Comparison of ENCODE assay signal across 24 cellular contexts in genomic region chr11:65211293-65212105, GRCh38. TPM values are rescaled to one million over a fixed set of nuclear protein-coding genes. Genes with fewer than 3 reads are reported as not detected.
DNase-seq lines count a peak whose midpoint lies in the region; ATAC-seq, FAIRE-seq and TF ChIP-seq lines count a peak whose summit lies in the region.
"Had no signal": no experiment of that assay in that cellular context is flagged by ENCODE, and none has a peak within 500 bp of the region (broad histone marks: within the 10 kb centered on the region; RNA-seq: fewer than 3 reads in every experiment).

No MANE protein-coding gene starts in this region.

- POLR2A ChIA-PET in GM12878 (lab: Charles Lee), result interaction anchor here (0.6 to 0.7 kb wide), 2 partner anchors 517 to 561 kb away, joined by 3 read pairs; no protein-coding TSS in a partner anchor

- WGBS in GM12878 (ENCODE audit: insufficient coverage, insufficient replicate concordance, low lambda C conversion rate, missing lambda C conversion rate), result 89% methylated on average over 28 of the region's 29 CpGs
- WGBS in right lobe of liver (ENCODE audit: insufficient coverage, low coverage, low lambda C conversion rate, missing lambda C conversion rate), result 94% methylated on average over 3 of the region's 29 CpGs

- SMC1A ChIA-PET in GM12878 (lab: Charles Lee; ENCODE audit: uncharacterized antibody, unreplicated experiment), result no interaction called here

- CTCF ChIA-PET in GM12878 (lab: Yijun Ruan, JAX), result interaction anchor here (1.2 kb wide), 1 partner anchor 15 kb away, joined by 4 read pairs; no protein-coding TSS in a partner anchor

- H3K9me3 ChIP-seq in BLaER1 (no peaks in the 10 kb centered on the region), HUES48 (ENCODE audit: control insufficient read depth, insufficient read depth, low read length) (no peaks in the 10 kb centered on the region), GM12878 (replicated peaks; ENCODE audit: control insufficient read depth, insufficient read depth, low read length) (no peaks in the 10 kb centered on the region), right lobe of liver (no peaks in the 10 kb centered on the region)
- H3K9me3 ChIP-seq: colonic mucosa, gastrocnemius medialis had no signal

- no peak overlapping the region; the same call in 1 of the 2 replicates for H3K9ac ChIP-seq in BLaER1
- H3K9ac ChIP-seq in HUES48 (ENCODE audit: low read depth, low read length), result no peak overlapping the region
- no peak overlapping the region for H3K9ac ChIP-seq in GM12878 (ENCODE audit: control insufficient read depth, insufficient read depth, low read length)

- TSS peak; percentile 80 for BruUV-seq in GM12878 (replicated peaks; lab: Mats Ljungman, UMichigan)

- in situ Hi-C loops in GM12878 (cut with MboI), result no loop called here

- H4K20me1 ChIP-seq in BLaER1 (no peaks in the 10 kb centered on the region), GM12878 (ENCODE audit: control insufficient read depth, insufficient read depth) (no peaks in the 10 kb centered on the region)

- ATAC-seq in GM12878 (no peak), right lobe of liver (peak; percentile 7 to 19 (median 16)), GM21825 (IDR thresholded peaks at IDR 0.05; ENCODE audit: unreplicated experiment) (no peak), HG03457 (IDR thresholded peaks at IDR 0.05; ENCODE audit: unreplicated experiment) (no peak)
- ATAC-seq: gastrocnemius medialis had no signal

- no peak for FAIRE-seq in GM12878 (lab: Jason Lieb, UNC)
- FAIRE-seq: astrocyte, urothelium cell line had no signal

- H2AFZ ChIP-seq in GM12878 (ENCODE audit: control insufficient read depth, low read depth, low read length), result no peak overlapping the region

- H3K4me1 ChIP-seq in BLaER1 (peaks cover 59% of the 10 kb centered on the region), HUES48 (ENCODE audit: control insufficient read depth, insufficient read depth, low read length) (peaks cover 24% of the 10 kb centered on the region), GM12878 (ENCODE audit: control insufficient read depth, insufficient read depth, low read length) (peaks cover 7% of the 10 kb centered on the region), right lobe of liver (peaks cover 0 to 33% (median 10%) of the 10 kb centered on the region in 4 donors)
- H3K4me1 ChIP-seq: gastrocnemius medialis had no signal

- H3K27me3 ChIP-seq in BLaER1 (no peaks in the 10 kb centered on the region), HUES48 (ENCODE audit: control insufficient read depth, insufficient read depth, low read length) (no peaks in the 10 kb centered on the region), GM12878 (replicated peaks in 1 of 2; ENCODE audit: control insufficient read depth in 2 of 2, insufficient read depth in 2 of 2, low read length in 1 of 2) (no peaks in the 10 kb centered on the region), right lobe of liver (no peaks in the 10 kb centered on the region)
- H3K27me3 ChIP-seq: colonic mucosa, gastrocnemius medialis had no signal

- no peak for TF ChIP-seq RAD21 in GM12878 (IDR thresholded peaks at IDR 0.05; ENCODE audit: insufficient read depth, low read depth, low read length)

- H3K36me3 ChIP-seq in BLaER1 (peaks cover 58% of the 10 kb centered on the region), HUES48 (ENCODE audit: control insufficient read depth, insufficient read depth, low read length) (peaks cover 54% of the 10 kb centered on the region), GM12878 (ENCODE audit: control insufficient read depth in 2 of 2, insufficient read depth in 2 of 2, low read length in 1 of 2) (peaks cover 0 to 11% of the 10 kb centered on the region in 2 experiments; a peak in 2 of 4 replicates), right lobe of liver (peaks cover 0 to 18% (median 11%) of the 10 kb centered on the region in 4 donors)

- H3K27ac ChIP-seq in BLaER1 (peak overlapping the region; percentile 42), HUES48 (ENCODE audit: low read depth, low read length) (peak overlapping the region; percentile 20), GM12878 (ENCODE audit: control insufficient read depth, insufficient read depth) (no peak overlapping the region), right lobe of liver (peak overlapping the region in 1 of 3 donors; percentile 37)
- H3K27ac ChIP-seq: colonic mucosa, gastrocnemius medialis, SK-N-MC had no signal

- no peak for DNase-seq in GM12878 (ENCODE audit: low read depth, low spot score)
- peak in 1 of 3 donors; percentile 46 for DNase-seq in right lobe of liver
- no peak for DNase-seq in NCI-H82 (lab: John Stamatoyannopoulos, UW)
- DNase-seq in kidney glomerular epithelial cell (lab: John Stamatoyannopoulos, UW), result no peak
- DNase-seq: activated CD4-positive, alpha-beta T cell treated with anti-CD3 and anti-CD28 coated beads for 4 hours; activated naive CD4-positive, alpha-beta T cell treated with anti-CD3 and anti-CD28 coated beads for 36 hours; activated T-cell treated with anti-CD3 and anti-CD28 coated beads for 4 hours; CD8-positive, alpha-beta memory T cell; colonic mucosa; gastrocnemius medialis; MV-4-11; NCI-H2029 treated with DMSO at 0.1 percent for 48 hours; NCI-H510A treated with DMSO at 0.1 percent for 48 hours; OCI-M1; T-helper 9 cell had no signal

- H3K4me2 ChIP-seq in BLaER1, result peak overlapping the region; percentile 88
- H3K4me2 ChIP-seq in GM12878 (ENCODE audit: control insufficient read depth, insufficient read depth), result no peak overlapping the region

- RAD21 ChIA-PET in GM12878 (lab: Charles Lee; ENCODE audit: unreplicated experiment), result no interaction called here

- H3K4me3 ChIP-seq in BLaER1 (no peak overlapping the region), HUES48 (ENCODE audit: low read depth, low read length) (no peak overlapping the region), GM12878 (no peak overlapping the region), right lobe of liver (no peak overlapping the region)
- H3K4me3 ChIP-seq: colonic mucosa, gastrocnemius medialis, SK-N-MC had no signal

- peak; percentile 25; the same call in 1 of the 2 replicates for TF ChIP-seq POLR2A in GM12878 (IDR thresholded peaks at IDR 0.05; ENCODE audit: low read depth, low read length)
- no peak for TF ChIP-seq POLR2A in right lobe of liver (IDR thresholded peaks at IDR 0.05)

- TF ChIP-seq CTCF in GM12878 (IDR thresholded peaks at IDR 0.05 in 2 of 3, conservative IDR thresholded peaks at IDR 0.05 in 1 of 3; ENCODE audit: control insufficient read depth in 2 of 3, extremely low read depth in 1 of 3, insufficient read depth in 1 of 3, low read depth in 3 of 3, low read length in 3 of 3) (no peak), right lobe of liver (IDR thresholded peaks at IDR 0.05) (no peak)

- H3K79me2 ChIP-seq in GM12878 (ENCODE audit: control insufficient read depth, insufficient read depth, low read length), result no peaks in the 10 kb centered on the region

- TF ChIP-seq EP300 in GM12878 (IDR thresholded peaks at IDR 0.05; ENCODE audit: borderline replicate concordance in 1 of 2, control insufficient read depth in 1 of 2, low read depth in 2 of 2, low read length in 2 of 2), result no peak

- intact Hi-C loops in GM12878 (cut with micrococcal nuclease; ENCODE audit: unreplicated experiment) (no loop called here), right lobe of liver (cut with DNase I) (no loop called here)

RNA-seq across cellular contexts. Expression of gene CAPN1, which starts 29.8 kb away (rescaled TPM):
- total RNA-seq in GM12878 (2013; cell fraction: nucleolus; rRNA removed), result 125 and 149 TPM in 2 replicates
- 67.1 and 78.0 TPM in 2 replicates for total RNA-seq in GM12878 (2014; rRNA removed)
- 27.4 and 33.0 TPM in 2 replicates for total RNA-seq in GM12878 (2014; rRNA removed; fragmentation: Illumina TruSeq; extraction: Trizol)
- 167 and 186 TPM in 2 replicates for total RNA-seq in GM12878 (2021)
- 43.2 TPM for polyA plus RNA-seq in GM12878 (2011; ENCODE audit: low read depth)
- 24.2 and 68.4 TPM in 2 replicates for polyA plus RNA-seq in GM12878 (2011; rRNA removed)
- polyA plus RNA-seq in GM12878 (2011; cell fraction: cytosol; rRNA removed), result 53.2 and 60.8 TPM in 2 replicates
- polyA plus RNA-seq in GM12878 (2011; cell fraction: nucleus; rRNA removed), result 254 and 282 TPM in 2 replicates
- 81.0 and 82.7 TPM in 2 replicates for polyA plus RNA-seq in GM12878 (2012)
- 23.6 and 76.6 TPM in 2 replicates for polyA plus RNA-seq in GM12878 (2014; fragmentation: Illumina TruSeq; extraction: Trizol)
- polyA plus RNA-seq in GM12878 (2014; fragmentation: Nextera tagmentation; extraction: Ambion mirVana), result 1 to 10 TPM; 2.2 to 7.9 TPM
- polyA plus RNA-seq in GM12878 (2014; rRNA removed), result 100 and 112 TPM in 2 replicates
- polyA plus RNA-seq in GM12878 (2016; fragmentation: Nextera tagmentation; extraction: Ambion mirVana), result 100 to 1,000 TPM; 103 to 104 TPM
- 51.0 and 81.0 TPM in 2 replicates for polyA minus RNA-seq in GM12878 (2011; rRNA and poly(A)+ RNA removed)
- polyA minus RNA-seq in GM12878 (2011; cell fraction: cytosol; rRNA and poly(A)+ RNA removed), result 38.8 and 42.7 TPM in 2 replicates
- polyA minus RNA-seq in GM12878 (2011; cell fraction: nucleus; rRNA and poly(A)+ RNA removed), result 42.9 and 65.4 TPM in 2 replicates
- total RNA-seq in right lobe of liver, result 100 to 1,000 TPM in 1 of 6 experiments, 10 to 100 TPM in 5; 55.7 to 124 (median 83.1) TPM

RNA-seq across cellular contexts. Expression of gene SPDYC, which starts 41.5 kb away (rescaled TPM):
- total RNA-seq in GM12878 (2013; cell fraction: nucleolus; rRNA removed), result not detected in 2 replicates
- total RNA-seq in GM12878 (2014; rRNA removed), result not detected in 2 replicates
- total RNA-seq in GM12878 (2014; rRNA removed; fragmentation: Illumina TruSeq; extraction: Trizol), result not detected in 2 replicates
- total RNA-seq in GM12878 (2021), result not detected in 2 replicates
- not detected for polyA plus RNA-seq in GM12878 (2011; ENCODE audit: low read depth)
- not detected in 2 replicates for polyA plus RNA-seq in GM12878 (2011; rRNA removed)
- polyA plus RNA-seq in GM12878 (2011; cell fraction: cytosol; rRNA removed), result not detected in 2 replicates
- polyA plus RNA-seq in GM12878 (2011; cell fraction: nucleus; rRNA removed), result not detected in 2 replicates
- not detected in 2 replicates for polyA plus RNA-seq in GM12878 (2012)
- not detected in 2 replicates for polyA plus RNA-seq in GM12878 (2014; fragmentation: Illumina TruSeq; extraction: Trizol)
- not detected for polyA plus RNA-seq in GM12878 (2014; fragmentation: Nextera tagmentation; extraction: Ambion mirVana)
- not detected in 2 replicates for polyA plus RNA-seq in GM12878 (2014; rRNA removed)
- not detected for polyA plus RNA-seq in GM12878 (2016; fragmentation: Nextera tagmentation; extraction: Ambion mirVana)
- not detected in 2 replicates for polyA minus RNA-seq in GM12878 (2011; rRNA and poly(A)+ RNA removed)
- polyA minus RNA-seq in GM12878 (2011; cell fraction: cytosol; rRNA and poly(A)+ RNA removed), result not detected in 2 replicates
- polyA minus RNA-seq in GM12878 (2011; cell fraction: nucleus; rRNA and poly(A)+ RNA removed), result not detected in 2 replicates
- 1 to 10 TPM in 2 of 6 experiments, under 1 TPM in 2, not detected in 2; 0.49 to 1.8 (median 0.87) TPM for total RNA-seq in right lobe of liver
- total RNA-seq: activated naive CD4-positive, alpha-beta T cell treated with anti-CD3 and anti-CD28 coated beads for 36 hours; astrocyte; CD8-positive, alpha-beta memory T cell; colonic mucosa; Daoy; gastrocnemius medialis; renal cortical epithelial cell had no signal
- polyA plus RNA-seq: CD8-positive, alpha-beta memory T cell had no signal

RNA-seq across cellular contexts. Expression of gene POLA2, which starts 50.3 kb away (rescaled TPM):
- 81.0 and 93.1 TPM in 2 replicates for total RNA-seq in GM12878 (2013; cell fraction: nucleolus; rRNA removed)
- 53.8 and 56.5 TPM in 2 replicates for total RNA-seq in GM12878 (2014; rRNA removed)
- total RNA-seq in GM12878 (2014; rRNA removed; fragmentation: Illumina TruSeq; extraction: Trizol), result 53.4 and 55.5 TPM in 2 replicates
- 46.2 and 49.5 TPM in 2 replicates for total RNA-seq in GM12878 (2021)
- polyA plus RNA-seq in GM12878 (2011; ENCODE audit: low read depth), result 11.7 TPM
- 75.3 and 93.0 TPM in 2 replicates for polyA plus RNA-seq in GM12878 (2011; rRNA removed)
- polyA plus RNA-seq in GM12878 (2011; cell fraction: cytosol; rRNA removed), result 76.4 and 81.2 TPM in 2 replicates
- 87.8 and 107 TPM in 2 replicates for polyA plus RNA-seq in GM12878 (2011; cell fraction: nucleus; rRNA removed)
- 22.4 and 27.2 TPM in 2 replicates for polyA plus RNA-seq in GM12878 (2012)
- 121 and 146 TPM in 2 replicates for polyA plus RNA-seq in GM12878 (2014; fragmentation: Illumina TruSeq; extraction: Trizol)
- polyA plus RNA-seq in GM12878 (2014; fragmentation: Nextera tagmentation; extraction: Ambion mirVana), result 1 to 10 TPM; 4.2 to 8.7 TPM
- 55.8 and 56.3 TPM in 2 replicates for polyA plus RNA-seq in GM12878 (2014; rRNA removed)
- polyA plus RNA-seq in GM12878 (2016; fragmentation: Nextera tagmentation; extraction: Ambion mirVana), result 100 to 1,000 TPM; 112 to 115 TPM
- polyA minus RNA-seq in GM12878 (2011; rRNA and poly(A)+ RNA removed), result 89.5 and 104 TPM in 2 replicates
- 20.0 and 23.6 TPM in 2 replicates for polyA minus RNA-seq in GM12878 (2011; cell fraction: cytosol; rRNA and poly(A)+ RNA removed)
- polyA minus RNA-seq in GM12878 (2011; cell fraction: nucleus; rRNA and poly(A)+ RNA removed), result 37.4 and 51.2 TPM in 2 replicates
- 1 to 10 TPM; 1.8 to 8.4 (median 3.5) TPM for total RNA-seq in right lobe of liver

Comparison
In these comparisons a context has a peak if more than half of its experiments do, and no peak if none do; other contexts are left out.
1. ATAC-seq: peak in right lobe of liver (4 of 4); none in GM12878 (single experiment), GM21825 (single experiment) and HG03457 (single experiment).
2. RNA of gene POLA2, which starts 50.3 kb away (total RNA-seq): 46.2 to 93.1 TPM in GM12878; 1.8 to 8.4 TPM in right lobe of liver; every median in the first group is over 4 times any median in the second.